In genomic region chr18:6414118-6414722, GRCh38 we compare ENCODE assay signal across 9 cellular contexts. TPM values are rescaled to one million over a fixed set of nuclear protein-coding genes. Genes with fewer than 3 reads are reported as not detected.
DNase-seq lines count a peak whose midpoint lies in the region; ATAC-seq lines count a peak whose summit lies in the region.
"Had no signal": no experiment of that assay in that cellular context is flagged by ENCODE, and none has a peak within 500 bp of the region (broad histone marks: within the 10 kb centered on the region; RNA-seq: fewer than 3 reads in every experiment).

No MANE protein-coding gene starts in this region.

- H3K4me1 ChIP-seq in endocrine pancreas (ENCODE audit: control insufficient read depth, insufficient read depth, low read length), result peaks cover 5% of the 10 kb centered on the region

- H3K27ac Mint-ChIP-seq in T-helper 17 cell, result no peak overlapping the region
- H3K27ac Mint-ChIP-seq in stimulated activated naive B cell treated with anti-CD40 and anti-IgM and Interleukin-4, amounts not matched to agents 10 μg/mL and 1 μg/mL and 100 μg/mL, for 72 hours, result peak overlapping the region; percentile 90

- H3K9me3 ChIP-seq in T-helper 17 cell (ENCODE audit: control insufficient read depth, low read length, poor library complexity, severe bottlenecking) (no peaks in the 10 kb centered on the region), endocrine pancreas (ENCODE audit: control insufficient read depth, low read length) (no peaks in the 10 kb centered on the region)

- H3K36me3 ChIP-seq in endocrine pancreas (ENCODE audit: control insufficient read depth, insufficient read depth, low read length), result no peaks in the 10 kb centered on the region

- ATAC-seq in HG02981 (IDR thresholded peaks at IDR 0.05; ENCODE audit: unreplicated experiment) (peak; percentile 86), T-helper 17 cell (peak; percentile 73)
- ATAC-seq in stimulated activated naive B cell treated with anti-CD40 and anti-IgM and Interleukin-4, amounts not matched to agents 10 μg/mL and 1 μg/mL and 100 μg/mL, for 72 hours (replicated peaks), result peak; percentile 87 to 89

- peaks cover 3% of the 10 kb centered on the region for H3K36me3 Mint-ChIP-seq in T-helper 17 cell (ENCODE audit: low read depth)
- H3K36me3 Mint-ChIP-seq in stimulated activated naive B cell treated with anti-CD40 and anti-IgM and Interleukin-4, amounts not matched to agents 10 μg/mL and 1 μg/mL and 100 μg/mL, for 72 hours, result peaks cover 0 to 3% of the 10 kb centered on the region in 2 donors

- no peak overlapping the region for H3K4me3 ChIP-seq in endocrine pancreas (ENCODE audit: control insufficient read depth, insufficient read depth, low read length)

- H3K9ac ChIP-seq in endocrine pancreas (ENCODE audit: control insufficient read depth, insufficient read depth, low read length), result peak overlapping the region; percentile 57

- no peaks in the 10 kb centered on the region for H3K27me3 ChIP-seq in endocrine pancreas (ENCODE audit: control insufficient read depth, insufficient read depth, low read length)

- H3K27me3 Mint-ChIP-seq in T-helper 17 cell, result peaks cover 16% of the 10 kb centered on the region
- peaks cover 5 to 8% of the 10 kb centered on the region in 2 donors for H3K27me3 Mint-ChIP-seq in stimulated activated naive B cell treated with anti-CD40 and anti-IgM and Interleukin-4, amounts not matched to agents 10 μg/mL and 1 μg/mL and 100 μg/mL, for 72 hours

- peak; percentile 30 for DNase-seq in activated T-cell treated with anti-CD3 and anti-CD28 coated beads for 48 hours (ENCODE audit: low read depth)
- DNase-seq in activated T-cell treated with anti-CD3 and anti-CD28 coated beads for 4 hours, result no peak
- DNase-seq in T-helper 17 cell, result no peak
- DNase-seq in mesenteric fat pad (ENCODE audit: low spot score), result peak; percentile 92
- peak; percentile 68 for DNase-seq in stimulated activated naive B cell treated with anti-CD40 and anti-IgM and Interleukin-4, amounts not matched to agents 10 μg/mL and 1 μg/mL and 100 μg/mL, for 72 hours
- DNase-seq in stimulated activated naive CD4-positive, alpha-beta T cell treated with Interleukin-2 at 50 U/mL for 16 hours (lab: John Stamatoyannopoulos, UW), result no peak
- DNase-seq: DND-41 had no signal

- H3K9me3 Mint-ChIP-seq in stimulated activated naive B cell treated with anti-CD40 and anti-IgM and Interleukin-4, amounts not matched to agents 10 μg/mL and 1 μg/mL and 100 μg/mL, for 72 hours, result no peaks in the 10 kb centered on the region

- H3K4me1 Mint-ChIP-seq in T-helper 17 cell, result no peaks in the 10 kb centered on the region
- H3K4me1 Mint-ChIP-seq in stimulated activated naive B cell treated with anti-CD40 and anti-IgM and Interleukin-4, amounts not matched to agents 10 μg/mL and 1 μg/mL and 100 μg/mL, for 72 hours, result peaks cover 23 to 37% of the 10 kb centered on the region in 2 donors

- no peak overlapping the region for H3K4me3 Mint-ChIP-seq in T-helper 17 cell
- peak overlapping the region; percentile 87 to 90 for H3K4me3 Mint-ChIP-seq in stimulated activated naive B cell treated with anti-CD40 and anti-IgM and Interleukin-4, amounts not matched to agents 10 μg/mL and 1 μg/mL and 100 μg/mL, for 72 hours

RNA-seq across cellular contexts. Expression of gene L3MBTL4, which starts 0.5 kb away (rescaled TPM):
- total RNA-seq in T-helper 17 cell, result under 1 TPM; 0.18 to 0.80 TPM
- 7.5 TPM for total RNA-seq in mesenteric fat pad

Comparison
In these comparisons a context has a peak if more than half of its experiments do, and no peak if none do; other contexts are left out.
1. DNase-seq: peak in activated T-cell treated with anti-CD3 and anti-CD28 coated beads for 48 hours (single experiment), mesenteric fat pad (single experiment) and stimulated activated naive B cell treated with anti-CD40 and anti-IgM and Interleukin-4, amounts not matched to agents 10 μg/mL and 1 μg/mL and 100 μg/mL, for 72 hours (single experiment); none in activated T-cell treated with anti-CD3 and anti-CD28 coated beads for 4 hours (single experiment), T-helper 17 cell (0 of 3) and stimulated activated naive CD4-positive, alpha-beta T cell treated with Interleukin-2 at 50 U/mL for 16 hours (single experiment).
2. Peak in every context shown above with its lines, with median percentiles within 50 percentile points of each other: ATAC-seq.